ENCODE assay signal across 22 cellular contexts in genomic region chr9:135566552-135566951, GRCh38. TPM values are rescaled to one million over a fixed set of nuclear protein-coding genes. Genes with fewer than 3 reads are reported as not detected.
DNase-seq lines count a peak whose midpoint lies in the region; ATAC-seq and TF ChIP-seq lines count a peak whose summit lies in the region.
"Had no signal": no experiment of that assay in that cellular context is flagged by ENCODE, and none has a peak within 500 bp of the region (broad histone marks: within the 10 kb centered on the region; RNA-seq: fewer than 3 reads in every experiment).

No MANE protein-coding gene starts in this region.

- H3K4me1 ChIP-seq in BLaER1 (peaks cover 18% of the 10 kb centered on the region), RWPE2 (ENCODE audit: insufficient read depth, poor library complexity, severe bottlenecking) (no peaks in the 10 kb centered on the region), A673 (ENCODE audit: insufficient read depth, low read length, poor library complexity, severe bottlenecking) (no peaks in the 10 kb centered on the region), vagina (no peaks in the 10 kb centered on the region)

- H3K4me3 ChIP-seq in BLaER1 (no peak overlapping the region), RWPE2 (ENCODE audit: severe bottlenecking) (no peak overlapping the region), A673 (ENCODE audit: low read depth, low read length, poor library complexity, severe bottlenecking) (no peak overlapping the region), vagina (no peak overlapping the region)
- H3K4me3 ChIP-seq: GM12878, GM23338 had no signal

- H3K9me3 ChIP-seq in BLaER1 (no peaks in the 10 kb centered on the region), RWPE2 (ENCODE audit: severe bottlenecking) (peaks cover 3% of the 10 kb centered on the region), A673 (ENCODE audit: low read depth, low read length, poor library complexity, severe bottlenecking) (peaks cover 6% of the 10 kb centered on the region), vagina (no peaks in the 10 kb centered on the region)

- DNase-seq in D341Med (ENCODE audit: low spot score): peak; percentile 22
- DNase-seq in RWPE2 (ENCODE audit: low spot score): peak; percentile 28
- DNase-seq in posterior vena cava (ENCODE audit: low spot score): peak; percentile 42
- no peak for DNase-seq in A673 (ENCODE audit: low spot score)
- no peak for DNase-seq in pons (ENCODE audit: low spot score)
- no peak for DNase-seq in vagina (ENCODE audit: extremely low spot score in 2 of 2)
- DNase-seq: ACHN; CD4-positive, CD25-positive, alpha-beta regulatory T cell; COR-L47; DMS153; EL; HCEC 1CT; Kasumi-1; NCI-H1092 treated with DMSO at 0.1 percent for 48 hours; NCI-H146; NCI-H2171; NCI-H446 had no signal

- no peak for ATAC-seq in RWPE2 (ENCODE audit: low read depth)
- ATAC-seq: GM12878, GM23338, Right ventricle myocardium inferior had no signal

- CTCF ChIA-PET in A673 (lab: Charles Lee): no interaction called here

- TF ChIP-seq CTCF in RWPE2 (IDR thresholded peaks at IDR 0.05; ENCODE audit: poor library complexity, severe bottlenecking): no peak
- no peak for TF ChIP-seq CTCF in A673 (conservative IDR thresholded peaks at IDR 0.05; ENCODE audit: low read depth, low read length)
- TF ChIP-seq CTCF in vagina (IDR thresholded peaks at IDR 0.05): no peak

- intact Hi-C loops in posterior vena cava (cut with DNase I) (no loop called here), A673 (cut with micrococcal nuclease; ENCODE audit: unreplicated experiment) (no loop called here), vagina (cut with DNase I) (no loop called here)

- TF ChIP-seq POLR2A in vagina (IDR thresholded peaks at IDR 0.05): no peak

- H3K9ac ChIP-seq in BLaER1: no peak overlapping the region

- H3K27ac ChIP-seq in BLaER1 (no peak overlapping the region), RWPE2 (ENCODE audit: poor library complexity, severe bottlenecking) (no peak overlapping the region), A673 (ENCODE audit: low read depth, low read length, poor library complexity, severe bottlenecking) (no peak overlapping the region), vagina (no peak overlapping the region)

- H3K36me3 ChIP-seq in BLaER1 (no peaks in the 10 kb centered on the region), RWPE2 (ENCODE audit: low read depth) (no peaks in the 10 kb centered on the region), A673 (ENCODE audit: insufficient read depth, low read length, poor library complexity, severe bottlenecking) (no peaks in the 10 kb centered on the region), vagina (no peaks in the 10 kb centered on the region)

- H3K27me3 ChIP-seq in BLaER1: no peaks in the 10 kb centered on the region
- H3K27me3 ChIP-seq in RWPE2 (ENCODE audit: insufficient read depth, poor library complexity, severe bottlenecking): peaks cover 28% of the 10 kb centered on the region
- peaks cover 42% of the 10 kb centered on the region for H3K27me3 ChIP-seq in A673 (replicated peaks; ENCODE audit: insufficient read depth, low read depth, low read length, poor library complexity)
- H3K27me3 ChIP-seq in vagina: no peaks in the 10 kb centered on the region

- POLR2A ChIA-PET in A673 (lab: Charles Lee; ENCODE audit: low non-redundant PET): interaction anchor here (0.8 kb wide), 1 partner anchor 10 kb away, joined by 4 read pairs; no protein-coding TSS in a partner anchor

- no TSS peak for BruUV-seq in A673 (replicated peaks; lab: Mats Ljungman, UMichigan)

- H3K4me2 ChIP-seq in BLaER1: peak overlapping the region; percentile 42
- H3K4me2 ChIP-seq: GM23338 had no signal

- H4K20me1 ChIP-seq in BLaER1: no peaks in the 10 kb centered on the region

RNA-seq across cellular contexts. Expression of gene PAEP, which starts 5.0 kb away (rescaled TPM):
- total RNA-seq in posterior vena cava (not detected), A673 (2021) (not detected in 2 replicates), vagina (not detected)
- total RNA-seq: CD4-positive, CD25-positive, alpha-beta regulatory T cell; GM12878; GM23338; Right ventricle myocardium inferior had no signal

RNA-seq across cellular contexts. Expression of gene OBP2A, which starts 20.6 kb away (rescaled TPM):
- not detected for total RNA-seq in posterior vena cava
- not detected in 2 replicates for total RNA-seq in A673 (2021)
- not detected for total RNA-seq in vagina
- total RNA-seq: CD4-positive, CD25-positive, alpha-beta regulatory T cell; GM12878; GM23338; Right ventricle myocardium inferior; SK-MEL-5 had no signal

RNA-seq across cellular contexts. Expression of gene LCN1, which starts 45.3 kb away (rescaled TPM):
- total RNA-seq in posterior vena cava (1 to 10 TPM in 1 of 2 donors, not detected in 1; 2.4 TPM), A673 (2021) (not detected in 2 replicates), vagina (not detected)
- total RNA-seq: CD4-positive, CD25-positive, alpha-beta regulatory T cell; GM12878; GM23338; Right ventricle myocardium inferior; SK-MEL-5 had no signal

Comparison
In these comparisons a context has a peak if more than half of its experiments do, and no peak if none do; other contexts are left out.
1. DNase-seq: peak in D341Med (single experiment), RWPE2 (single experiment) and posterior vena cava (single experiment); none in A673 (single experiment), pons (single experiment) and vagina (0 of 2).